In the genomic region with DNA sequence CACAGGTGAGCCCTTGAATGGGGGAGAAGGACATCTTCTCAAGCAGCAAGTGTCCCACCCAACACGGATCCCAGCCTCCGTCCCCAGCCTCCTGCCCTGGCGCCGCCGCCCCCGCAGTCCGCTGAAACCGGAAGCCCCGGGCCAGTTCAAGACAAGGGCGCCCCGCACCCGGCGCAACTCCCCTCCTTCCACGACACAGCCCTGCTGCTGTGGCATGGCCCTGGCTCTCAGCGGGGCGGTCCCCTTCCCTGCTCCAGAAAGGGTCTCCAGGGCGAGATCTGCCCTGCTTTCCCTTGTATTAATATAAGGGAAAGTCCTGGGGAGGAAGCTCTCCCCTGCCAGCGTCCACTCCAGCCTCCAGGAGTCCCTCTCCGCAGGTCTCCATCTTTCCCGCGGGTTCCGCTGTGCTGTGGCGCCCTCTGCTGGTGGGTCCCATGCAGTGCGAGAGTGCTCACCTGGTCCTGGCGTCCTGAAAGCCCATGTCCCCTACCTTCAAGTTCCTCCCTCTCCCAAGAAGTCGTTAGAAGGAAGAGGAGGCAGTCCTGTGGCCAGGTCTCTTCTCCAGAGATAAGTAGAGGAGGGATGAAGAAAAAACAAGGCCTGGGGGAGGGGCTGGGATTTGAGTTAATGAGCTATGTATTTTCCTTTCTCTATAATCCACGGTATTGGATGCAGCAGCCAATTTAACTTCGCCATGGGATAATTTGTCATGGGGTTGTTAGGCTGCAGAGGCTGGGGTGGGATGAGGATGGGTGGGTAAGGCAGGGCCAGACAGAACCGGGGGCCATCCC, we compare ENCODE assay signal across 7 cellular contexts.
A peak's percentile ranks its signal among the peaks of the same experiment; 100 is the strongest.
DNase-seq lines count a peak whose midpoint lies in the region; ATAC-seq and TF ChIP-seq lines count a peak whose summit lies in the region.

No MANE protein-coding gene starts in this region.

- H3K36me3 Mint-ChIP-seq in natural killer cell: peaks cover 12% of the 10 kb centered on the region

- no peak overlapping the region for H3K27ac Mint-ChIP-seq in natural killer cell

- H3K36me3 ChIP-seq in WERI-Rb-1: no peaks in the 10 kb centered on the region

- no peaks in the 10 kb centered on the region for H3K27me3 ChIP-seq in WERI-Rb-1 (ENCODE audit: insufficient read depth, low read depth, severe bottlenecking)

- intact Hi-C loops in natural killer cell (cut with micrococcal nuclease): no loop called here

- DNase-seq in NCI-H1092 treated with DMSO at 0.1 percent for 48 hours (lab: John Stamatoyannopoulos, UW) (peak; percentile 51), WERI-Rb-1 (peak; percentile 92), dermis blood vessel endothelial cell (peak; percentile 57), natural killer cell (no peak), G401 (ENCODE audit: low spot score) (no peak)

- H3K4me1 Mint-ChIP-seq in natural killer cell: peaks cover 5 to 11% of the 10 kb centered on the region in 2 donors

- in situ Hi-C loops in G401 (cut with HindIII; ENCODE audit: low sequenced_read_pairs): no loop called here

- peaks cover 2 to 3% of the 10 kb centered on the region in 2 donors for H3K9me3 Mint-ChIP-seq in natural killer cell

- H3K27ac ChIP-seq in WERI-Rb-1: no peak overlapping the region

- no peak overlapping the region for H3K4me3 Mint-ChIP-seq in natural killer cell

- peaks cover 2% of the 10 kb centered on the region for H3K9me3 ChIP-seq in WERI-Rb-1 (ENCODE audit: severe bottlenecking)

- peaks cover 16 to 18% of the 10 kb centered on the region in 2 donors for H3K27me3 Mint-ChIP-seq in natural killer cell (ENCODE audit: low read depth in 2 of 2)

- H3K4me3 ChIP-seq in WERI-Rb-1 (ENCODE audit: low read depth, low read length): no peak overlapping the region

- ATAC-seq in natural killer cell: peak; percentile 34 to 73 (median 53)
- no peak for ATAC-seq in GM21423 (IDR thresholded peaks at IDR 0.05; ENCODE audit: unreplicated experiment)

- peak; percentile 96 for TF ChIP-seq CTCF in GM12872 (IDR thresholded peaks at IDR 0.05; ENCODE audit: insufficient read depth, low read depth, low read length)
- peak; percentile 99 for TF ChIP-seq CTCF in WERI-Rb-1 (IDR thresholded peaks at IDR 0.05; ENCODE audit: low read depth, low read length)
- TF ChIP-seq CTCF in natural killer cell (IDR thresholded peaks at IDR 0.05): peak; percentile 65

Comparison
In these comparisons a context has a peak if more than half of its experiments do, and no peak if none do; other contexts are left out.
1. DNase-seq: peak in NCI-H1092 treated with DMSO at 0.1 percent for 48 hours (single experiment), WERI-Rb-1 (single experiment) and dermis blood vessel endothelial cell (single experiment); none in natural killer cell (single experiment) and G401 (single experiment).
2. Peak in every context shown above with its lines, with median percentiles within 50 percentile points of each other: CTCF ChIP-seq.